In genomic region chr12:106280101-106280500, GRCh38 we compare ENCODE assay signal across 28 cellular contexts.
"Had no signal": no experiment of that assay in that cellular context is flagged by ENCODE, and none has a peak within 500 bp of the region (broad histone marks: within the 10 kb centered on the region; RNA-seq: fewer than 3 reads in every experiment).

No MANE protein-coding gene starts in this region.

- H3K36me3 ChIP-seq: brain microvascular endothelial cell, heart left ventricle, left lung, ovary, prostate gland, suprapubic skin, tibial artery had no signal

- H3K9me3 ChIP-seq: left lung, ovary, prostate gland had no signal

- H3K4me2 ChIP-seq: smooth muscle cell had no signal

- H3K4me1 Mint-ChIP-seq: activated T-helper 17 cell treated with anti-CD3 and anti-CD28 coated beads, Interleukin-2, amount 50 U/mL, for 72 hours had no signal

- H3K27ac Mint-ChIP-seq: activated B cell treated with CpG ODN at 0.5 μM for 24 hours; activated CD8-positive, alpha-beta T cell treated with anti-CD3 and anti-CD28 coated beads for 36 hours; activated T-helper 17 cell treated with anti-CD3 and anti-CD28 coated beads, Interleukin-2, amount 50 U/mL, for 72 hours; natural killer cell treated with Interleukin-12 subunit alpha and Interleukin-12 subunit beta and Interleukin-15 and Interleukin-18, amount 100 ng/mL, for 72 hours; T-helper 2 cell treated with Interferon-gamma antibody and Interleukin-4, amounts not matched to agents 5 μg/mL and 100 μg/mL, for 36 hours had no signal

- DNase-seq: activated B cell treated with CpG ODN at 0.5 μM for 24 hours; activated CD4-positive, alpha-beta T cell treated with anti-CD3 and anti-CD28 coated beads, Interleukin-2, amount 50 U/mL, for 1 hour; activated CD8-positive, alpha-beta T cell treated with anti-CD3 and anti-CD28 coated beads for 36 hours; activated gamma-delta T cell treated with Interleukin-2 at 50 U/mL for 16 hours; activated naive CD4-positive, alpha-beta T cell treated with anti-CD3 and anti-CD28 coated beads, Interleukin-2, amount 50 U/mL, for 16 hours; activated T-cell treated with anti-CD3 and anti-CD28 coated beads, Interleukin-2, amount 50 U/mL, for 4 hours; amniotic stem cell; brain microvascular endothelial cell; foreskin keratinocyte; heart left ventricle; kidney glomerular epithelial cell; left lung; mesendoderm; ovary; retina; stimulated activated naive CD4-positive, alpha-beta T cell; T-helper 1 cell; tibial artery had no signal

- H3K4me1 ChIP-seq: foreskin keratinocyte, tibial artery had no signal

- H3K27ac ChIP-seq: brain microvascular endothelial cell, foreskin keratinocyte, ovary, prostate gland, suprapubic skin, tibial artery had no signal

- ATAC-seq: activated CD8-positive, alpha-beta T cell treated with anti-CD3 and anti-CD28 coated beads for 36 hours; activated T-cell treated with anti-CD3 and anti-CD28 coated beads, Interleukin-2, amount 50 U/mL, for 4 hours; activated T-helper 17 cell treated with anti-CD3 and anti-CD28 coated beads, Interleukin-2, amount 50 U/mL, for 72 hours; esophagus mucosa; foreskin keratinocyte; heart left ventricle; left lung; natural killer cell treated with Interleukin-12 subunit alpha and Interleukin-12 subunit beta and Interleukin-15 and Interleukin-18, amount 100 ng/mL, for 72 hours had no signal

- H3K4me3 ChIP-seq: heart left ventricle, left lung, lung, ovary, prostate gland, smooth muscle cell, suprapubic skin, tibial artery had no signal

- H3K27me3 ChIP-seq: brain microvascular endothelial cell, foreskin keratinocyte, heart left ventricle, left lung, ovary, suprapubic skin had no signal

- FAIRE-seq: astrocyte, endothelial cell of umbilical vein had no signal

- H3K4me3 Mint-ChIP-seq: activated B cell treated with CpG ODN at 0.5 μM for 24 hours; activated CD8-positive, alpha-beta T cell treated with anti-CD3 and anti-CD28 coated beads for 36 hours; activated T-cell treated with anti-CD3 and anti-CD28 coated beads, Interleukin-2, amount 50 U/mL, for 4 hours; activated T-helper 17 cell treated with anti-CD3 and anti-CD28 coated beads, Interleukin-2, amount 50 U/mL, for 72 hours; natural killer cell treated with Interleukin-12 subunit alpha and Interleukin-12 subunit beta and Interleukin-15 and Interleukin-18, amount 100 ng/mL, for 72 hours; T-helper 2 cell treated with Interferon-gamma antibody and Interleukin-4, amounts not matched to agents 5 μg/mL and 100 μg/mL, for 36 hours had no signal
